In the genomic region with DNA sequence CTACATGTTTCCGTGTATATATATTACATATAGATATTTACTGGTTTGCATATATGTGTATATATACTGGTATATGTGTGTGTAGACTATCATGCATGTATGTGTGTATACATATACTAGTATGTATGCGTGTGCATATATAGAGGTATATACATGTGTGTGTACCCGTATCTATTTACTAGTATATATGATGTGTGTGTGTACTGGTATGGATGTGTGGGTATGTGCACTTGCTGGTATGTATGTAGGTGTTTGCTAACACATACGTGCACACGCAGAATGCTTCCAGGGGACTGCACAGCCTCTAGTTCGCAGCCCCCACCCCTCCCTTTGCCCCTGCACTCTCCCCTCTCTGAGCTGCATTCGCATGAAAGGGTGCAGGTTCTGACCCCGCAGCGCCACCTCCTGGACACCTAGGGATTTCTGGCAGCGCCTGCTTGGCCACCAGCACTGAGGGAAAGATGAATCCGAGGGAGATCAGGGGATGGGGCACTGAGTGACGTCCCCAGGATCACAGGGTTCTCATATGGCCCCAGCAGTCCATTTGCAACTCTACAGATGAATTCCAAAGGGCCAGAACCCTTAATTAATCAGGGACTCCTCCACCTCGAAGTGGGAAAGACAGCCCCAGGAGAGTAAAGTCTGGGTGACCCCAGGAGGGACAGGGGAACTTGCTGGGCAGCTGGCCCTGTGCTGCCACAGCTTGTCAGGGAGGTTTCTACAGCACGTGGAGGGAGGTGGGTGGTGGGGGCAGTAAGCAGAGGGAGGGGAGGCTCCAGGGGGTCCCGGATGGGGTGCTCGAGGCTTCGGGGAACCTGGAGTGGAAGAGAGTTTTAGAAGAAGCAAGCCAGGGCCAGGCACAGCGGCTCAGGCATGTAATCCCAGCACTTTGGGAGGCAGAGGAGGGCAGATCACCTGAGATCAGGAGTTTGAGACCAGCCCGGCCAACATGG, we compare ENCODE assay signal across 8 cellular contexts.
DNase-seq lines count a peak whose midpoint lies in the region; ATAC-seq, FAIRE-seq and TF ChIP-seq lines count a peak whose summit lies in the region.

No MANE protein-coding gene starts in this region.

- FAIRE-seq in pancreas (lab: Jason Lieb, UNC) = no peak

- TF ChIP-seq CTCF in pancreas (IDR thresholded peaks at IDR 0.05) (peak; percentile 46 to 68 (median 56)), uterus (IDR thresholded peaks at IDR 0.05) (peak; percentile 56 to 73 (median 61))

- in situ Hi-C loops in KBM-7 (cut with MboI; ENCODE audit: low pct_unique_long_range_greater_than_20kb, low sequenced_read_pairs) = loop anchor here (25.0 kb wide), 1 partner anchor 198 kb away; no protein-coding TSS in a partner anchor

- H3K4me3 ChIP-seq in pancreas = no peak overlapping the region
- no peak overlapping the region for H3K4me3 ChIP-seq in uterus

- peak; percentile 41 to 65 (median 57) for ATAC-seq in pancreas

- no peak for TF ChIP-seq POLR2A in uterus (IDR thresholded peaks at IDR 0.05)

- intact Hi-C loops in pancreas (cut with DNase I) (loop anchor here in 2 of 3 donors (5.0 to 10.0 kb wide), 3 partner anchors 193 to 267 kb away; no protein-coding TSS in a partner anchor), uterus (cut with DNase I; ENCODE audit: low total_unique reads) (loop anchor here (10.0 kb wide), 2 partner anchors 65 to 195 kb away; partner anchors contain the start of gene ASAP2)

- H3K27ac ChIP-seq in pancreas = no peak overlapping the region
- H3K27ac ChIP-seq in uterus = no peak overlapping the region

- H3K36me3 ChIP-seq in pancreas = no peaks in the 10 kb centered on the region
- no peaks in the 10 kb centered on the region for H3K36me3 ChIP-seq in uterus

- no peaks in the 10 kb centered on the region for H3K27me3 ChIP-seq in pancreas
- no peaks in the 10 kb centered on the region for H3K27me3 ChIP-seq in uterus

- DNase-seq in NCI-H446 (lab: John Stamatoyannopoulos, UW) (peak; percentile 12 to 72), NCI-H446 treated with DMSO at 0.1 percent for 48 hours (lab: John Stamatoyannopoulos, UW) (no peak), KBM-7 (peak; percentile 81), RKO (ENCODE audit: low spot score) (peak; percentile 50), germinal center (ENCODE audit: low spot score) (peak; percentile 65), pancreas (peak in 5 of 6 donors; percentile 42 to 92 (median 72)), uterus (peak; percentile 67 to 70)
- peak; percentile 85 for DNase-seq in activated effector memory CD4-positive, alpha-beta T cell treated with anti-CD3 and anti-CD28 coated beads, Interleukin-2, amount 50 U/mL, for 16 hours

- peaks cover 0 to 5% (median 0%) of the 10 kb centered on the region in 3 donors for H3K4me1 ChIP-seq in pancreas
- H3K4me1 ChIP-seq in uterus = peaks cover 6 to 7% of the 10 kb centered on the region in 2 donors

- 26 to 30% methylated on average over 19 of the region's 19 CpGs for WGBS in pancreas, 2 donors

- H3K9me3 ChIP-seq in pancreas = no peaks in the 10 kb centered on the region
- no peaks in the 10 kb centered on the region for H3K9me3 ChIP-seq in uterus
